Comparison of ENCODE assay signal across 15 cellular contexts in the genomic region with DNA sequence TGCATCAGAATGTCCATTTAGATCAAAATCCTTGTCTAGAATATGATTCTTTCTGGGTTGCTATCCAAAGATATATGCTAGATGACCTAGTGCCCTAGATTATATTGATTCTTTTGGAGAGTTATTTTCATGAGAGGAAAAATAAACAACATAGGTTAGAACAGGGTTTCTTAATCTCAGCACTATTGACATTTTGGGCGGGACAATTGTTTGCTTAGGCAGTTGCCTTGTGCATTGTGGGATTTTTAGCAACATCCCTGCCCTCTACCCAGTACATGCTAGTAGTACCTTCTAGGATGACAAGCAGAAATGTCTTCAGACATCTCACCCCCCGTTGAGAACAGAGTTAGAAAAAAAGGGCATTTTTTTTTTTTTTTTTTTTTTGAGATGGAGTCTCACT. TPM values are rescaled to one million over a fixed set of nuclear protein-coding genes. Genes with fewer than 3 reads are reported as not detected.
"Had no signal": no experiment of that assay in that cellular context is flagged by ENCODE, and none has a peak within 500 bp of the region (broad histone marks: within the 10 kb centered on the region; RNA-seq: fewer than 3 reads in every experiment).

No MANE protein-coding gene starts in this region.

- H3K4me1 ChIP-seq: right atrium auricular region had no signal

- ATAC-seq: naive thymus-derived CD8-positive, alpha-beta T cell; stimulated activated memory B cell treated with anti-CD40 and anti-IgM and Interleukin-4, amounts not matched to agents 10 μg/mL and 1 μg/mL and 100 μg/mL, for 72 hours had no signal

- H3K4me2 ChIP-seq: smooth muscle cell had no signal

- DNase-seq: activated CD4-positive, alpha-beta T cell treated with anti-CD3 and anti-CD28 coated beads, Interleukin-2, amount 50 U/mL, for 4 hours; activated CD4-positive, CD25-positive, alpha-beta regulatory T cell treated with anti-CD3 and anti-CD28 coated beads, Interleukin-2, amount 50 U/mL, for 72 hours; activated gamma-delta T cell treated with Interleukin-2 at 50 U/mL for 16 hours; activated naive CD8-positive, alpha-beta T cell treated with anti-CD3 and anti-CD28 coated beads, Interleukin-2, amount 10 ng/mL, durations not matched to agents 7 days and 5 days; activated T-cell treated with anti-CD3 and anti-CD28 coated beads, Interleukin-2, amount 50 U/mL, for 48 hours; anterior cingulate cortex; cerebellar nuclear complex; endodermal cell; hypothalamus; naive thymus-derived CD8-positive, alpha-beta T cell had no signal

- H3K27ac ChIP-seq: neutrophil, right atrium auricular region, tibial nerve had no signal

- H3K4me3 ChIP-seq: right atrium auricular region, smooth muscle cell, tibial nerve had no signal

- H3K36me3 ChIP-seq: neutrophil, right atrium auricular region, tibial nerve had no signal

- H3K9me3 ChIP-seq: neutrophil, right atrium auricular region, tibial nerve had no signal

- H3K27me3 ChIP-seq: right atrium auricular region, tibial nerve had no signal

RNA-seq across cellular contexts. Expression of gene LAMB1, which starts 25.1 kb away (rescaled TPM):
- total RNA-seq: activated naive CD8-positive, alpha-beta T cell treated with anti-CD3 and anti-CD28 coated beads, Interleukin-2, amount 10 ng/mL, durations not matched to agents 7 days and 5 days had no signal
